ENCODE assay signal across 8 cellular contexts in the genomic region with DNA sequence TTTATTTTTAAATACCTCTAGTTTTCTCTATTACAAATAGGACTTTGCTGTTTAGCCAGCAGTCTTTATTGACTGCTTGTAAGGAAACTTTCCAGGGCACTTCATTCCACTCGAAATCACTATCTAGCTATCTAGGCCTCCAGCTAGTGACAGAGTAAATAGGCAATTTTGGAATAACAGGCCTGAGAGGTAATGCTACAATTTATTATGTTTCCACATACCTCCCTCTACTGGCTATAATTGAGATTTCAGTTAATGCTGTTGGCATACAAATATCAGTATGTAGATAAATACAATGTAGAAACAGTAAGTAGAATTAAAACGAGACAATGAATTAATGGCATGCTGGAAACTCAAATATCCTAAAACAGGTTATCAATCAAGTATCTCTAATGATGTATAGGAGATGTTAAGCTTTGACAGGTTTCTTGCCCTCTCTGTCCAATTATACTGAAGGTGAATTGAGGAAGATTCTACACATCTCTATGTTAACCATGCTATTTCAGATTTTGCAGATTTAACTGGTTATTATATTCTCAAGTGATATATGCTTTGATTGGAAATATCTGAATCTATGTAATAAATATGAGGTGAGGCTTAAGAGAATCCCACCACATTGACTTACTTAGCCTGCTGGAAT. TPM values are rescaled to one million over a fixed set of nuclear protein-coding genes. Genes with fewer than 3 reads are reported as not detected.
DNase-seq lines count a peak whose midpoint lies in the region; ATAC-seq, FAIRE-seq and TF ChIP-seq lines count a peak whose summit lies in the region.

No MANE protein-coding gene starts in this region.

- H3K27me3 ChIP-seq in Karpas-422 (ENCODE audit: low read length): no peaks in the 10 kb centered on the region
- H3K27me3 ChIP-seq in SU-DHL-6 (ENCODE audit: low read length): no peaks in the 10 kb centered on the region
- no peaks in the 10 kb centered on the region for H3K27me3 ChIP-seq in gastrocnemius medialis

- 9% methylated on average over 2 of the region's 2 CpGs for WGBS in A549 (ENCODE audit: missing lambda C conversion rate)

- no peak for TF ChIP-seq EP300 in A549 (IDR thresholded peaks at IDR 0.05)

- H3K9me3 ChIP-seq in A549 (no peaks in the 10 kb centered on the region), Karpas-422 (ENCODE audit: low read length) (no peaks in the 10 kb centered on the region), SU-DHL-6 (ENCODE audit: insufficient read depth, low read length) (no peaks in the 10 kb centered on the region), gastrocnemius medialis (no peaks in the 10 kb centered on the region)

- peak; percentile 66 to 73 for TF ChIP-seq RAD21 in A549 (conservative IDR thresholded peaks at IDR 0.05 in 1 of 2, IDR thresholded peaks at IDR 0.05 in 1 of 2)

- H3F3A ChIP-seq in SU-DHL-6 (ENCODE audit: insufficient read depth): peaks cover 16% of the 10 kb centered on the region; the same call in 1 of the 2 replicates

- TF ChIP-seq POLR2A in A549 (IDR thresholded peaks at IDR 0.05; ENCODE audit: low read length) (no peak), gastrocnemius medialis (IDR thresholded peaks at IDR 0.05) (no peak)

- intact Hi-C loops in gastrocnemius medialis (cut with DNase I; ENCODE audit: low total_unique reads): no loop called here

- POLR2A ChIA-PET in A549 (lab: Yijun Ruan, JAX): interaction anchor here (1.4 to 2.6 kb wide), 2 partner anchors 30 to 626 kb away, joined by 3 to 33 read pairs; partner anchors contain the start of gene HEATR5A

- H3K79me2 ChIP-seq in Karpas-422 (ENCODE audit: low read length) (peaks cover 44% of the 10 kb centered on the region), SU-DHL-6 (ENCODE audit: insufficient read depth, low read length) (peaks cover 16% of the 10 kb centered on the region)

- H3K4me2 ChIP-seq in A549 (peak overlapping the region; percentile 14; the same call in 1 of the 3 replicates), Karpas-422 (ENCODE audit: low read depth, low read length, poor library complexity, severe bottlenecking) (no peak overlapping the region), SU-DHL-6 (ENCODE audit: low read depth, low read length, poor library complexity, severe bottlenecking) (no peak overlapping the region)

- H3K9ac ChIP-seq in Karpas-422 (ENCODE audit: low read length) (no peak overlapping the region), SU-DHL-6 (ENCODE audit: low read length) (no peak overlapping the region)

- peak; percentile 61 for TF ChIP-seq CTCF in A549 (IDR thresholded peaks at IDR 0.05)
- peak; percentile 46 for TF ChIP-seq CTCF in GM12873 (IDR thresholded peaks at IDR 0.05; ENCODE audit: insufficient read depth, low read depth, low read length, missing control alignments)
- TF ChIP-seq CTCF in SU-DHL-6 (IDR thresholded peaks at IDR 0.05; ENCODE audit: insufficient read depth, low read length, poor library complexity, severe bottlenecking): peak; percentile 57
- peak in 3 of 5 experiments; percentile 16 to 42 (median 23) for TF ChIP-seq CTCF in gastrocnemius medialis (IDR thresholded peaks at IDR 0.05 in 4 of 5, conservative IDR thresholded peaks at IDR 0.05 in 1 of 5)

- H2AFZ ChIP-seq in Karpas-422 (ENCODE audit: low read length) (no peak overlapping the region), SU-DHL-6 (ENCODE audit: low read depth, low read length, severe bottlenecking) (no peak overlapping the region)

- H3K36me3 ChIP-seq in Karpas-422 (ENCODE audit: insufficient read depth, low read length) (peaks cover 52% of the 10 kb centered on the region), SU-DHL-6 (ENCODE audit: low read length) (peaks cover 10% of the 10 kb centered on the region; the same call in 1 of the 2 replicates), gastrocnemius medialis (peaks cover 0 to 26% of the 10 kb centered on the region in 2 donors)

- in situ Hi-C loops in gastrocnemius medialis (cut with MboI; ENCODE audit: low sequenced_read_pairs in 4 of 4): no loop called here

- H3K9me2 ChIP-seq in Karpas-422 (replicated peaks; ENCODE audit: insufficient read depth, low read length) (no peaks in the 10 kb centered on the region), SU-DHL-6 (replicated peaks; ENCODE audit: insufficient read depth, low read length) (no peaks in the 10 kb centered on the region)

- CTCF ChIA-PET in A549 (lab: Yijun Ruan, JAX): interaction anchor here (0.6 to 2.2 kb wide), 16 partner anchors 13 to 795 kb away, joined by 3 to 14 read pairs (median 4); partner anchors contain the start of genes HEATR5A and HECTD1

- H4K20me1 ChIP-seq in Karpas-422 (ENCODE audit: insufficient read depth, low read depth, low read length): no peaks in the 10 kb centered on the region
- no peaks in the 10 kb centered on the region for H4K20me1 ChIP-seq in SU-DHL-6 (ENCODE audit: low read depth, low read length)

- peak; percentile 81 for FAIRE-seq in A549 (lab: Jason Lieb, UNC)
- FAIRE-seq in frontal cortex (lab: Jason Lieb, UNC): peak; percentile 6

- H3K27ac ChIP-seq in A549 (peak overlapping the region in 1 of 2 experiments; percentile 5; a peak in 1 of 6 replicates), Karpas-422 (ENCODE audit: low read length) (no peak overlapping the region), SU-DHL-6 (ENCODE audit: low read depth, low read length) (no peak overlapping the region), gastrocnemius medialis (no peak overlapping the region)

- H3K4me1 ChIP-seq in A549: peaks cover 30% of the 10 kb centered on the region
- H3K4me1 ChIP-seq in Karpas-422 (ENCODE audit: low read length): peaks cover 15% of the 10 kb centered on the region
- H3K4me1 ChIP-seq in gastrocnemius medialis: no peaks in the 10 kb centered on the region

- ATAC-seq in A549 (peak; percentile 78 to 83), gastrocnemius medialis (no peak), HG03108 (IDR thresholded peaks at IDR 0.05; ENCODE audit: unreplicated experiment) (no peak)

- H3K4me3 ChIP-seq in A549 (no peak overlapping the region), Karpas-422 (ENCODE audit: low read length) (no peak overlapping the region), SU-DHL-6 (ENCODE audit: insufficient read depth, low read length, poor library complexity, severe bottlenecking) (no peak overlapping the region), gastrocnemius medialis (no peak overlapping the region)

- DNase-seq in A549 (ENCODE audit: low read depth in 1 of 2, low spot score in 1 of 2) (peak; percentile 33 to 56), Karpas-422 (peak; percentile 87), frontal cortex (ENCODE audit: low spot score in 2 of 2) (peak in 1 of 2 donors; percentile 26), gastrocnemius medialis (no peak), nucleus accumbens (lab: John Stamatoyannopoulos, UW) (no peak)

TF ChIP-seq in A549, 52 proteins besides CTCF, POLR2A, EP300 and RAD21:
- TF ChIP-seq MAZ (IDR thresholded peaks at IDR 0.05; ENCODE audit: borderline replicate concordance, low read depth, low read length): no peak
- TF ChIP-seq MYC (IDR thresholded peaks at IDR 0.05; ENCODE audit: borderline replicate concordance, low read length): no peak
- no peak for TF ChIP-seq RARB (CRISPR knock-in tag; IDR thresholded peaks at IDR 0.05)
- peak; percentile 63 for TF ChIP-seq SMC3 (IDR thresholded peaks at IDR 0.05)
- TF ChIP-seq CHD4 (IDR thresholded peaks at IDR 0.05; ENCODE audit: borderline replicate concordance): no peak

RNA-seq across cellular contexts. Expression of gene DTD2, which starts 7.2 kb away (rescaled TPM):
- 26.3 and 39.5 TPM in 2 replicates for polyA plus RNA-seq in A549 (2011; rRNA removed)
- polyA plus RNA-seq in A549 (2012; cell fraction: cytosol; rRNA removed): 17.5 and 23.6 TPM in 2 replicates
- polyA plus RNA-seq in A549 (2012; cell fraction: nucleus; rRNA removed): 14.6 and 14.9 TPM in 2 replicates
- polyA plus RNA-seq in A549 (2017; fragmentation: RNase III; extraction: RNeasy Plus Mini Kit Qiagen cat#74134 plus additional on column Dnase treatment): 24.9 to 29.6 TPM (median 28.5 TPM) in 3 replicates
- polyA minus RNA-seq in A549 (2011; rRNA and poly(A)+ RNA removed): 11.7 and 11.9 TPM in 2 replicates
- 54.7 and 86.1 TPM in 2 replicates for total RNA-seq in Karpas-422 (2014; rRNA removed; shearing (Covaris generic); ENCODE audit: low replicate concordance)
- total RNA-seq in frontal cortex: 67.3 TPM
- total RNA-seq in gastrocnemius medialis: 1 to 10 TPM; 4.0 to 7.8 (median 4.8) TPM

RNA-seq across cellular contexts. Expression of gene HEATR5A, which starts 29.7 kb away (rescaled TPM):
- polyA plus RNA-seq in A549 (2011; rRNA removed): 47.1 and 49.5 TPM in 2 replicates
- 8.8 and 9.1 TPM in 2 replicates for polyA plus RNA-seq in A549 (2012; cell fraction: cytosol; rRNA removed)
- polyA plus RNA-seq in A549 (2012; cell fraction: nucleus; rRNA removed): 7.0 and 9.4 TPM in 2 replicates
- polyA plus RNA-seq in A549 (2017; fragmentation: RNase III; extraction: RNeasy Plus Mini Kit Qiagen cat#74134 plus additional on column Dnase treatment): 23.4 to 29.5 TPM (median 25.3 TPM) in 3 replicates
- 54.6 and 56.2 TPM in 2 replicates for polyA minus RNA-seq in A549 (2011; rRNA and poly(A)+ RNA removed)
- total RNA-seq in Karpas-422 (2014; rRNA removed; shearing (Covaris generic); ENCODE audit: low replicate concordance): 19.3 and 47.4 TPM in 2 replicates
- 26.9 TPM for total RNA-seq in frontal cortex
- total RNA-seq in gastrocnemius medialis: 10 to 100 TPM; 11.3 to 39.7 (median 19.3) TPM

RNA-seq across cellular contexts. Expression of gene GPR33, which starts 37.7 kb away (rescaled TPM):
- not detected in 2 replicates for polyA plus RNA-seq in A549 (2011; rRNA removed)
- not detected in 2 replicates for polyA plus RNA-seq in A549 (2012; cell fraction: cytosol; rRNA removed)
- polyA plus RNA-seq in A549 (2012; cell fraction: nucleus; rRNA removed): not detected in 2 replicates
- polyA plus RNA-seq in A549 (2017; fragmentation: RNase III; extraction: RNeasy Plus Mini Kit Qiagen cat#74134 plus additional on column Dnase treatment): not detected in 3 replicates
- polyA minus RNA-seq in A549 (2011; rRNA and poly(A)+ RNA removed): not detected in 2 replicates
- total RNA-seq in Karpas-422 (2014; rRNA removed; shearing (Covaris generic); ENCODE audit: low replicate concordance): not detected in 2 replicates
- total RNA-seq in frontal cortex: not detected
- total RNA-seq in gastrocnemius medialis: not detected

Comparison
In these comparisons a context has a peak if more than half of its experiments do, and no peak if none do; other contexts are left out.
1. ATAC-seq: peak in A549 (2 of 2); none in gastrocnemius medialis (0 of 2) and HG03108 (single experiment).
2. DNase-seq: peak in A549 (2 of 2) and Karpas-422 (single experiment); none in gastrocnemius medialis (0 of 2) and nucleus accumbens (0 of 56).
3. Peak in every context shown above with its lines, with median percentiles within 50 percentile points of each other: CTCF ChIP-seq.